Comparison of ENCODE assay signal across 1 cellular context in the genomic region with DNA sequence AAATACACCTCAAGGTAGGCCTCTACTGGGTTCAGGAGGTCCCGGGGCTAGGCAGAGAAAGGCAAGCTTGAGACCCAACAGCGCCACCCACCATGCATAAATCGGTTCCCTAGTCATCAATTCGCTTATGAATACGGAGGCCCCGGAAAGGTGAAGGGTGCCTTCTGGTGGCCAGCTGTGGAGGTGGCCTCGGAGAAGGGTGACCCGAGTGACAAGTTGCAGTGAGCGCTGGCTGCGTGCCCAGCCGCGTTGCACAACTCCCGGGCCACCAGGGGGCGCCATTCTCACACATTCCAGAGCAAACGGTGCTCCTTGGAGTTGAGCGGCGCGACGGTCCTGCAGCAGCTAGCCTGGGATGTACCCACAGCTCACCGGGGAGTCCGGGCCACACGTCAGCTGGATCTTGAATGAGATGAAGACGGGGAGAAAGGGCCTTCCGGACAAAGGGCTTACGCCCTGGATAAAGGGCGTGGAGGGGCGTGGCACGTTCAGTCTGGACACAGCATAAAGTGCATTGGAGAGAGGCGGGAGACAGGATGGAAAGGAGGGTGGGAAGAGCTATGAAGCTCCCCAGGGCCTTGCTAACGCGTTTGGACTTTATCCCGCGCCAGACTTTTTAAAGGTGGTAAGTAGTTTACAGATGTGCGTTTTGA.
TF ChIP-seq lines count a peak whose summit lies in the region.

No MANE protein-coding gene starts in this region.

TF ChIP-seq in K562, 482 proteins besides CTCF, POLR2A, EP300 and RAD21 (continued from another document):
- TF ChIP-seq, protein P1, sequence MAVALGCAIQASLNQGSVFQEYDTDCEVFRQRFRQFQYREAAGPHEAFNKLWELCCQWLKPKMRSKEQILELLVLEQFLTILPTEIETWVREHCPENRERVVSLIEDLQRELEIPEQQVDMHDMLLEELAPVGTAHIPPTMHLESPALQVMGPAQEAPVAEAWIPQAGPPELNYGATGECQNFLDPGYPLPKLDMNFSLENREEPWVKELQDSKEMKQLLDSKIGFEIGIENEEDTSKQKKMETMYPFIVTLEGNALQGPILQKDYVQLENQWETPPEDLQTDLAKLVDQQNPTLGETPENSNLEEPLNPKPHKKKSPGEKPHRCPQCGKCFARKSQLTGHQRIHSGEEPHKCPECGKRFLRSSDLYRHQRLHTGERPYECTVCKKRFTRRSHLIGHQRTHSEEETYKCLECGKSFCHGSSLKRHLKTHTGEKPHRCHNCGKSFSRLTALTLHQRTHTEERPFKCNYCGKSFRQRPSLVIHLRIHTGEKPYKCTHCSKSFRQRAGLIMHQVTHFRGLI (CRISPR knock-in tag; IDR thresholded peaks at IDR 0.05) = no peak
- no peak for TF ChIP-seq ZNF140 (CRISPR knock-in tag; IDR thresholded peaks at IDR 0.05)
- TF ChIP-seq NFIX (CRISPR knock-in tag; IDR thresholded peaks at IDR 0.05; ENCODE audit: low read depth) = peak; percentile 75
- TF ChIP-seq HEY1 (CRISPR knock-in tag; IDR thresholded peaks at IDR 0.05; ENCODE audit: borderline replicate concordance) = no peak
- peak; percentile 78 for TF ChIP-seq MYNN (IDR thresholded peaks at IDR 0.05)
- no peak for TF ChIP-seq MYNN (CRISPR knock-in tag; IDR thresholded peaks at IDR 0.05)
- no peak for TF ChIP-seq POLR3G (IDR thresholded peaks at IDR 0.05; ENCODE audit: extremely low read depth, insufficient read length, insufficient replicate concordance)
- no peak; the same call in 1 of the 2 replicates for TF ChIP-seq ZBTB1 (CRISPR knock-in tag; IDR thresholded peaks at IDR 0.05; ENCODE audit: borderline replicate concordance, low read depth)
- TF ChIP-seq ZKSCAN1 (IDR thresholded peaks at IDR 0.05; ENCODE audit: low read depth, low read length) = no peak
- no peak for TF ChIP-seq IRF2 (CRISPR knock-in tag; IDR thresholded peaks at IDR 0.05)
- no peak for TF ChIP-seq HNRNPH1 (optimal IDR thresholded peaks at IDR 0.05; ENCODE audit: low read depth, low read length)
